ENCODE assay signal across 17 cellular contexts in the genomic region with DNA sequence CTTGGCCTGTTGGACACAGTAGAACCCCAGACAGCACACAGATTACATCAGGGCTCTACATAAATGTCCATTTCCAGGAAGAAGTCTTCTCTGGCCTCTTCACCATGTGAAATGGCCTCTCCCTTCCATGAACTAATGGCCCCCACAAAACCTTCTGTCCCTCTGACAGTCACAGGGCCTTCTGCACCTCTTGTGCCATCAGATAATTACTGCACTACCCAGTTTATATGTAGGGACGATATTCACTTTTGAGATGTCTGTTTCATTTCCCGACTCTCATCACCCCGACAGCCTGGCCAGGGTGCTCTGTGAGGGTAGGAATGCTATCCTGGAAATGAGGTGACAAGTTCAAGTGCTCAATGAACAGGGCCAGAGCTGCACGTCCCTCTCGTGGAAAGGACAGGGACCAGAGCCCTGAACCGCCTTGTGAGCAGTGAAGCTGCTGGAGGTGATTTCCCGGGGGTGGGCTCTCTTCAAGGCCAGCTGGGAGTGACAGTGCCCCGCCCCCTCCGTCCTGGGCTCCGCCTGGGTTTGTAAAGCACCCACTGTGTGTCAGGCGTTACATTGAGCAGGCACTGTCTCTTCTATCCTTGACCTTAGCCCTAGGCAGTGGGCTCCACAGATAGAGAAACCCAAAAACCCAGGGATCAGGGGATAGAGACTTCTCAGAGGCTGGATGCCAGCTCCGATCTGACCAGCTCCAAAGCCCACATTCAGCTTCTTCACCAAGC. TPM values are rescaled to one million over a fixed set of nuclear protein-coding genes. Genes with fewer than 3 reads are reported as not detected.
DNase-seq lines count a peak whose midpoint lies in the region; ATAC-seq and TF ChIP-seq lines count a peak whose summit lies in the region.
"Had no signal": no experiment of that assay in that cellular context is flagged by ENCODE, and none has a peak within 500 bp of the region (broad histone marks: within the 10 kb centered on the region; RNA-seq: fewer than 3 reads in every experiment).

No MANE protein-coding gene starts in this region.

- no peaks in the 10 kb centered on the region for H3K9me2 ChIP-seq in GM23248 (ENCODE audit: insufficient read depth)

- peaks cover 31 to 56% (median 49%) of the 10 kb centered on the region in 10 experiments for H3K4me1 ChIP-seq in BLaER1 treated with 17β-estradiol and CSF1 and Interleukin-3, amounts not matched to agents 10 nM and 100 nM
- no peaks in the 10 kb centered on the region for H3K4me1 ChIP-seq in GM23248 (ENCODE audit: insufficient read depth)
- H3K4me1 ChIP-seq in prostate gland (replicated peaks) = no peaks in the 10 kb centered on the region

- peaks cover 18% of the 10 kb centered on the region for H3K36me3 Mint-ChIP-seq in activated naive CD8-positive, alpha-beta T cell treated with anti-CD3 and anti-CD28 coated beads, Interleukin-2, amount 50 U/mL, for 24 hours (ENCODE audit: low read depth)
- H3K36me3 Mint-ChIP-seq in naive B cell = peaks cover 4 to 8% of the 10 kb centered on the region in 2 donors
- H3K36me3 Mint-ChIP-seq: WTC11 had no signal

- H3F3A ChIP-seq in GM23248 (ENCODE audit: insufficient read depth) = no peaks in the 10 kb centered on the region

- 44 to 53% methylated on average over 12 of the region's 12 CpGs for WGBS in GM23248 (ENCODE audit: low coverage in 1 of 2, low lambda C conversion rate in 2 of 2, missing lambda C conversion rate in 2 of 2), 2 experiments
- 76% methylated on average over 12 of the region's 12 CpGs for WGBS in prostate gland

- no peaks in the 10 kb centered on the region for H3K9me3 Mint-ChIP-seq in activated naive CD8-positive, alpha-beta T cell treated with anti-CD3 and anti-CD28 coated beads, Interleukin-2, amount 50 U/mL, for 24 hours
- H3K9me3 Mint-ChIP-seq in naive B cell = no peaks in the 10 kb centered on the region
- H3K9me3 Mint-ChIP-seq: stimulated activated naive CD8-positive, alpha-beta T cell treated with anti-CD3 and anti-CD28 coated beads, Interleukin-15, Interleukin-2, amounts not matched to agents 100 ng/mL and 50 ng/mL, for 24 hours; WTC11 had no signal

- no peak for ATAC-seq in activated naive CD8-positive, alpha-beta T cell treated with anti-CD3 and anti-CD28 coated beads, Interleukin-2, amount 50 U/mL, for 24 hours
- ATAC-seq in naive B cell (ENCODE audit: low read depth in 2 of 2) = no peak
- no peak for ATAC-seq in HG02981 (IDR thresholded peaks at IDR 0.05; ENCODE audit: unreplicated experiment)
- no peak for ATAC-seq in GM18520 (IDR thresholded peaks at IDR 0.05; ENCODE audit: unreplicated experiment)
- ATAC-seq: GM12878, sciatic nerve, WTC11 had no signal

- H3K4me3 Mint-ChIP-seq in activated naive CD8-positive, alpha-beta T cell treated with anti-CD3 and anti-CD28 coated beads, Interleukin-2, amount 50 U/mL, for 24 hours = no peak overlapping the region
- H3K4me3 Mint-ChIP-seq in naive B cell = peak overlapping the region; percentile 74 to 95 (median 87)
- H3K4me3 Mint-ChIP-seq: WTC11 had no signal

- H3K27ac Mint-ChIP-seq in activated naive CD8-positive, alpha-beta T cell treated with anti-CD3 and anti-CD28 coated beads, Interleukin-2, amount 50 U/mL, for 24 hours = peak overlapping the region; percentile 52
- H3K27ac Mint-ChIP-seq in naive B cell = peak overlapping the region in 5 of 6 donors; percentile 21 to 92 (median 79)
- H3K27ac Mint-ChIP-seq: stimulated activated naive CD8-positive, alpha-beta T cell treated with anti-CD3 and anti-CD28 coated beads, Interleukin-15, Interleukin-2, amounts not matched to agents 100 ng/mL and 50 ng/mL, for 24 hours; WTC11 had no signal

- no peak for DNase-seq in GM23248
- DNase-seq in activated naive CD8-positive, alpha-beta T cell treated with anti-CD3 and anti-CD28 coated beads, Interleukin-2, amount 50 U/mL, for 24 hours = no peak
- no peak for DNase-seq in naive B cell
- no peak for DNase-seq in prostate gland (ENCODE audit: low spot score)
- no peak for DNase-seq in GM13976 (ENCODE audit: low spot score)
- DNase-seq: BE2C, foreskin melanocyte, NCI-H1105, NCI-H226, uterus had no signal

- H3K79me2 ChIP-seq in GM23248 (ENCODE audit: insufficient read depth) = no peaks in the 10 kb centered on the region

- no peaks in the 10 kb centered on the region for H3K9me3 ChIP-seq in BLaER1 treated with 17β-estradiol and CSF1 and Interleukin-3, amounts not matched to agents 10 nM and 100 nM (replicated peaks in 1 of 11)
- no peaks in the 10 kb centered on the region for H3K9me3 ChIP-seq in GM23248 (ENCODE audit: low read depth)
- no peaks in the 10 kb centered on the region for H3K9me3 ChIP-seq in prostate gland
- H3K9me3 ChIP-seq: BE2C, uterus had no signal

- H3K4me3 ChIP-seq in BLaER1 treated with 17β-estradiol and CSF1 and Interleukin-3, amounts not matched to agents 10 nM and 100 nM = no peak overlapping the region
- H3K4me3 ChIP-seq in GM23248 (no peak overlapping the region), prostate gland (no peak overlapping the region)
- H3K4me3 ChIP-seq: GM12878, uterus had no signal

- H3K27me3 Mint-ChIP-seq in activated naive CD8-positive, alpha-beta T cell treated with anti-CD3 and anti-CD28 coated beads, Interleukin-2, amount 50 U/mL, for 24 hours = peaks cover 9% of the 10 kb centered on the region
- peaks cover 6 to 17% (median 13%) of the 10 kb centered on the region in 3 donors for H3K27me3 Mint-ChIP-seq in naive B cell

- H4K20me1 ChIP-seq in BLaER1 treated with 17β-estradiol and CSF1 and Interleukin-3, amounts not matched to agents 10 nM and 100 nM = peaks cover 0 to 14% (median 0%) of the 10 kb centered on the region in 11 experiments; a peak in 5 of 22 replicates
- no peaks in the 10 kb centered on the region for H4K20me1 ChIP-seq in GM23248 (ENCODE audit: insufficient read depth)

- TF ChIP-seq CTCF in prostate gland (IDR thresholded peaks at IDR 0.05) = no peak
- no peak for TF ChIP-seq CTCF in GM13976 (IDR thresholded peaks at IDR 0.05; ENCODE audit: borderline replicate concordance, control extremely low read depth, extremely low read depth, insufficient read depth, missing control alignments)

- peak overlapping the region in 6 of 11 experiments; percentile 25 to 60 (median 41); a peak in 10 of 22 replicates for H3K27ac ChIP-seq in BLaER1 treated with 17β-estradiol and CSF1 and Interleukin-3, amounts not matched to agents 10 nM and 100 nM
- H3K27ac ChIP-seq in GM23248 = no peak overlapping the region
- no peak overlapping the region for H3K27ac ChIP-seq in prostate gland
- H3K27ac ChIP-seq: uterus had no signal

- in situ Hi-C loops in GM23248 (cut with MboI) (no loop called here), GM13976 (cut with MboI; ENCODE audit: low sequenced_read_pairs, unreplicated experiment) (no loop called here)

- no peak for TF ChIP-seq POLR2A in prostate gland (IDR thresholded peaks at IDR 0.05)

- H3K4me2 ChIP-seq in BLaER1 treated with 17β-estradiol and CSF1 and Interleukin-3, amounts not matched to agents 10 nM and 100 nM = peak overlapping the region; percentile 89 to 100 (median 98)
- H3K4me2 ChIP-seq in GM23248 (ENCODE audit: unreplicated experiment) = no peak overlapping the region

- intact Hi-C loops in prostate gland (cut with DNase I) = loop anchor here (5.0 kb wide), 1 partner anchor 48 kb away; no protein-coding TSS in a partner anchor

- H3K4me1 Mint-ChIP-seq in activated naive CD8-positive, alpha-beta T cell treated with anti-CD3 and anti-CD28 coated beads, Interleukin-2, amount 50 U/mL, for 24 hours = peaks cover 24% of the 10 kb centered on the region
- H3K4me1 Mint-ChIP-seq in naive B cell = peaks cover 19 to 34% (median 29%) of the 10 kb centered on the region in 3 donors

- H3K27me3 ChIP-seq in BLaER1 treated with 17β-estradiol and CSF1 and Interleukin-3, amounts not matched to agents 10 nM and 100 nM = peaks cover 37 to 90% (median 80%) of the 10 kb centered on the region in 11 experiments
- H3K27me3 ChIP-seq in GM23248 (replicated peaks; ENCODE audit: insufficient read depth) = peaks cover 30% of the 10 kb centered on the region
- H3K27me3 ChIP-seq in prostate gland (replicated peaks; ENCODE audit: insufficient read depth) = no peaks in the 10 kb centered on the region
- H3K27me3 ChIP-seq: uterus had no signal

- H2AFZ ChIP-seq in GM23248 = peak overlapping the region; percentile 41; the same call in 1 of the 2 replicates

- peak overlapping the region in 2 of 11 experiments; percentile 23 to 81; a peak in 1 of 22 replicates for H3K9ac ChIP-seq in BLaER1 treated with 17β-estradiol and CSF1 and Interleukin-3, amounts not matched to agents 10 nM and 100 nM
- H3K9ac ChIP-seq in GM23248 = no peak overlapping the region

- peaks cover 0 to 15% (median 0%) of the 10 kb centered on the region in 11 experiments; a peak in 4 of 22 replicates for H3K36me3 ChIP-seq in BLaER1 treated with 17β-estradiol and CSF1 and Interleukin-3, amounts not matched to agents 10 nM and 100 nM
- H3K36me3 ChIP-seq in GM23248 (ENCODE audit: low read depth) = no peaks in the 10 kb centered on the region
- H3K36me3 ChIP-seq in prostate gland = no peaks in the 10 kb centered on the region
- H3K36me3 ChIP-seq: BE2C, uterus had no signal

RNA-seq across cellular contexts. Expression of gene FAM78A, which starts 3.1 kb away (rescaled TPM):
- total RNA-seq in GM23248 (2014; rRNA removed; shearing (Covaris generic)) = 0.38 and 1.1 TPM in 2 replicates
- polyA plus RNA-seq in GM23248 (2016; fragmentation: Nextera tagmentation; extraction: Ambion mirVana) (0.23 and 0.29 TPM in 2 replicates), naive B cell (ENCODE audit: low read depth in 6 of 6) (10 to 100 TPM in 4 of 6 donors, 1 to 10 TPM in 2; 5.2 to 18.3 (median 11.6) TPM)
- 10 to 100 TPM in 1 of 2 donors, under 1 TPM in 1; 0.73 to 16.4 TPM for total RNA-seq in prostate gland

RNA-seq across cellular contexts. Expression of gene PLPP7, which starts 10.2 kb away (rescaled TPM):
- 0.13 and 0.32 TPM in 2 replicates for total RNA-seq in GM23248 (2014; rRNA removed; shearing (Covaris generic))
- polyA plus RNA-seq in GM23248 (2016; fragmentation: Nextera tagmentation; extraction: Ambion mirVana) (0.65 and 0.67 TPM in 2 replicates), naive B cell (ENCODE audit: low read depth in 6 of 6) (1 to 10 TPM in 3 of 6 donors, under 1 TPM in 2, not detected in 1; 0.78 to 2.0 (median 1.2) TPM)
- 10 to 100 TPM in 1 of 2 donors, 1 to 10 TPM in 1; 2.0 to 32.5 TPM for total RNA-seq in prostate gland

Comparison
In these comparisons a context has a peak if more than half of its experiments do, and no peak if none do; other contexts are left out.
1. H3K27ac ChIP-seq: peak in BLaER1 treated with 17β-estradiol and CSF1 and Interleukin-3, amounts not matched to agents 10 nM and 100 nM (6 of 11); none in GM23248 (single experiment) and prostate gland (0 of 2).